In the genomic region with DNA sequence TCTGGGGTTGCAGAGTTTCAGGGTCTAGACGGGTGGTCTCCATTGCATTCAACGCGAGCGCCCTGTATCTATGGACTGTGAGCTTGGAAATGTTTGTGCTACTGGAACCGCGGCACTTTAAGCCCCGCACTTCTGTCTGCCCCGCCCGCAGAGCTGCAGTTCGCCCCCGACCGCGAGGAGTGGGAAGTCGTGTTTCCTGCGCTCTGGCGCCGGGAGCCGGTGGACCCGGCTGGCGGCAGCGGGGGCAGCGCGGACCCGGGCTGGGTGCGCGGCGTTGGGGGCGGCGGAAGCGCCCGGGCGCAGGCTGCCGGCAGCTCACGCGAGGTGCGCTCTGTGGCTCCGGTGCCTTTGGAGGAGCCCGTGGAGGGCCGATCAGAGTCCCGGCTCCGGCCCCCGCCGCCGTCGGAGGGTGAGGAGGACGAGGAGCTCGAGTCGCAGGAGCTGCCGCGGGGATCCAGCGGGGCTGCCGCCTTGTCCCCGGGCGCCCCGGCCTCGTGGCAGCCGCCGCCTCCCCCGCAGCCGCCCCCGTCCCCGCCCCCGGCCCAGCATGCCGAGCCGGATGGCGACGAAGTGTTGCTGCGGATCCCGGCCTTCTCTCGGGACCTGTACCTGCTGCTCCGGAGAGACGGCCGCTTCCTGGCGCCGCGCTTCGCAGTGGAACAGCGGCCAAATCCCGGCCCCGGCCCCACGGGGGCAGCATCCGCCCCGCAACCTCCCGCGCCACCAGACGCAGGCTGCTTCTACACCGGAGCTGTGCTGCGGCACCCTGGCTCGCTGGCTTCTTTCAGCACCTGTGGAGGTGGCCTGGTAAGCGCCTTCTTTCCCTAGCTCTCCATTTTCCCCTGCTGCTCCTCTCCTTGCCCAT, we compare ENCODE assay signal across 9 cellular contexts. TPM values are rescaled to one million over a fixed set of nuclear protein-coding genes. Genes with fewer than 3 reads are reported as not detected.
DNase-seq lines count a peak whose midpoint lies in the region; ATAC-seq, FAIRE-seq and TF ChIP-seq lines count a peak whose summit lies in the region.
"Had no signal": no experiment of that assay in that cellular context is flagged by ENCODE, and none has a peak within 500 bp of the region (broad histone marks: within the 10 kb centered on the region; RNA-seq: fewer than 3 reads in every experiment).

No MANE protein-coding gene starts in this region.

- intact Hi-C loops in PC-9 (cut with micrococcal nuclease; ENCODE audit: unreplicated experiment): no loop called here

- TF ChIP-seq CTCF in PC-9 (conservative IDR thresholded peaks at IDR 0.05): 0 out of 2 replicates have a peak, but pooled peaks have one; percentile 21

- no peaks in the 10 kb centered on the region for H4K20me1 ChIP-seq in GM23248 (ENCODE audit: insufficient read depth)
- no peaks in the 10 kb centered on the region for H4K20me1 ChIP-seq in PC-9 (ENCODE audit: insufficient read depth)

- POLR2A ChIA-PET in PC-9 (lab: Charles Lee; ENCODE audit: unreplicated experiment): no interaction called here

- peak; percentile 16 for DNase-seq in DMS114 treated with DMSO at 0.1 percent for 48 hours (lab: John Stamatoyannopoulos, UW; ENCODE audit: unreplicated experiment)
- DNase-seq in GM23248: peak; percentile 6
- peak in 1 of 2 experiments; percentile 1 for DNase-seq in PC-9
- peak; percentile 51 for DNase-seq in midbrain (lab: John Stamatoyannopoulos, UW)
- peak; percentile 80 for DNase-seq in urothelium cell line (ENCODE audit: low spot score)
- no peak for DNase-seq in NCI-H226

- peaks cover 40% of the 10 kb centered on the region for H3K27me3 ChIP-seq in GM23248 (replicated peaks; ENCODE audit: insufficient read depth)
- peaks cover 6% of the 10 kb centered on the region; the same call in 1 of the 2 replicates for H3K27me3 ChIP-seq in PC-9 (ENCODE audit: insufficient read depth, low read depth)
- no peaks in the 10 kb centered on the region for H3K27me3 ChIP-seq in ectodermal cell (ENCODE audit: control insufficient read depth, insufficient read depth, low read length, poor library complexity, severe bottlenecking)

- no peaks in the 10 kb centered on the region for H3K36me3 ChIP-seq in GM23248 (ENCODE audit: low read depth)
- H3K36me3 ChIP-seq in PC-9 (ENCODE audit: low read depth): no peaks in the 10 kb centered on the region
- H3K36me3 ChIP-seq in ectodermal cell (ENCODE audit: control insufficient read depth, insufficient read depth, low read length): no peaks in the 10 kb centered on the region

- WGBS in GM23248 (ENCODE audit: low coverage in 1 of 2, low lambda C conversion rate in 2 of 2, missing lambda C conversion rate in 2 of 2), 2 experiments: 3 to 5% methylated on average over 56 to 66 of the region's 90 CpGs
- WGBS in ectodermal cell, 2 experiments: 0% methylated on average over 90 of the region's 90 CpGs

- no peaks in the 10 kb centered on the region for H3F3A ChIP-seq in GM23248 (ENCODE audit: insufficient read depth)
- no peaks in the 10 kb centered on the region for H3F3A ChIP-seq in PC-9 (ENCODE audit: insufficient read depth, low read depth)

- H3K79me2 ChIP-seq in GM23248 (ENCODE audit: insufficient read depth) (no peaks in the 10 kb centered on the region), PC-9 (ENCODE audit: low read depth) (no peaks in the 10 kb centered on the region)

- no peak for FAIRE-seq in urothelium cell line (lab: Jason Lieb, UNC)

- H3K9me2 ChIP-seq in GM23248 (ENCODE audit: insufficient read depth) (no peaks in the 10 kb centered on the region), PC-9 (ENCODE audit: insufficient read depth) (no peaks in the 10 kb centered on the region)

- BruUV-seq in PC-9 (replicated peaks; lab: Mats Ljungman, UMichigan): no TSS peak

- H2AFZ ChIP-seq in GM23248 (peak overlapping the region; percentile 18; the same call in 1 of the 2 replicates), PC-9 (0 out of 2 replicates have a peak overlapping the region, but pooled peaks have one; percentile 52)

- in situ Hi-C loops in GM23248 (cut with MboI): no loop called here

- H3K4me1 ChIP-seq in GM23248 (ENCODE audit: insufficient read depth) (no peaks in the 10 kb centered on the region), PC-9 (replicated peaks; ENCODE audit: insufficient read depth) (no peaks in the 10 kb centered on the region), ectodermal cell (ENCODE audit: control insufficient read depth, insufficient read depth, low read length) (peaks cover 15% of the 10 kb centered on the region)

- H3K4me3 ChIP-seq in GM23248 (no peak overlapping the region), PC-9 (peak overlapping the region; percentile 5; the same call in 1 of the 2 replicates), ectodermal cell (ENCODE audit: insufficient read depth, low read depth, low read length) (peak overlapping the region; percentile 48)

- H3K9me3 ChIP-seq in GM23248 (ENCODE audit: low read depth) (no peaks in the 10 kb centered on the region), PC-9 (ENCODE audit: insufficient read depth, low read depth) (no peaks in the 10 kb centered on the region), ectodermal cell (ENCODE audit: control insufficient read depth, low read length) (no peaks in the 10 kb centered on the region)

- H3K27ac ChIP-seq in GM23248 (no peak overlapping the region), PC-9 (no peak overlapping the region), ectodermal cell (ENCODE audit: insufficient read depth, low read depth, low read length, poor library complexity, severe bottlenecking) (peak overlapping the region; percentile 31)

- no peak overlapping the region for H3K4me2 ChIP-seq in GM23248 (ENCODE audit: unreplicated experiment)
- H3K4me2 ChIP-seq in PC-9: peak overlapping the region; percentile 47

- ATAC-seq in GM18502 (IDR thresholded peaks at IDR 0.05; ENCODE audit: poor library complexity, unreplicated experiment): no peak

- no peak overlapping the region for H3K9ac ChIP-seq in GM23248

- CTCF ChIA-PET in PC-9 (lab: Charles Lee): no interaction called here

RNA-seq across cellular contexts. Expression of a gene that starts 1.1 kb away (rescaled TPM):
- not detected in 2 replicates for total RNA-seq in GM23248 (2014; rRNA removed; shearing (Covaris generic))
- not detected in 2 replicates for polyA plus RNA-seq in GM23248 (2016; fragmentation: Nextera tagmentation; extraction: Ambion mirVana)
- not detected in 2 replicates for total RNA-seq in PC-9 (2021)
- polyA plus RNA-seq in ectodermal cell (2013, experiment 1 of 4): 29.5 TPM
- polyA plus RNA-seq in ectodermal cell (2013, experiment 2 of 4): 22.6 TPM
- polyA plus RNA-seq in ectodermal cell (2013, experiment 3 of 4): 25.0 TPM
- 25.7 TPM for polyA plus RNA-seq in ectodermal cell (2013, experiment 4 of 4)
- total RNA-seq: pulmonary artery endothelial cell had no signal
